In genomic region chr14:31457665-31458659, GRCh38 we compare ENCODE assay signal across 1 cellular context.
TF ChIP-seq lines count a peak whose summit lies in the region.

No MANE protein-coding gene starts in this region.

TF ChIP-seq in HepG2, 621 proteins besides CTCF, POLR2A, EP300 and RAD21 (continued from another document and continues in another):
- TF ChIP-seq PATZ1 (CRISPR knock-in tag; IDR thresholded peaks at IDR 0.05) = no peak
- peak; percentile 55; the same call in 1 of the 2 replicates for TF ChIP-seq SSRP1 (CRISPR knock-in tag; IDR thresholded peaks at IDR 0.05)
- no peak for TF ChIP-seq ZBTB33 (CRISPR knock-in tag; IDR thresholded peaks at IDR 0.05)
- TF ChIP-seq HOXA7 (CRISPR knock-in tag; IDR thresholded peaks at IDR 0.05) = no peak
- no peak; the same call in 1 of the 2 replicates for TF ChIP-seq ZFP82 (CRISPR knock-in tag; IDR thresholded peaks at IDR 0.05; ENCODE audit: borderline replicate concordance)
- TF ChIP-seq NKX3-1 (CRISPR knock-in tag; IDR thresholded peaks at IDR 0.05) = peak; percentile 90
- TF ChIP-seq PAF1 (CRISPR knock-in tag; IDR thresholded peaks at IDR 0.05) = no peak
- peak; percentile 60; the same call in 1 of the 2 replicates for TF ChIP-seq ZBTB43 (CRISPR knock-in tag; conservative IDR thresholded peaks at IDR 0.05)
- peak; percentile 65; the same call in 1 of the 2 replicates for TF ChIP-seq KDM6A (CRISPR knock-in tag; IDR thresholded peaks at IDR 0.05; ENCODE audit: low read depth)
- no peak for TF ChIP-seq ZNF441 (CRISPR knock-in tag; IDR thresholded peaks at IDR 0.05; ENCODE audit: borderline replicate concordance)
- no peak for TF ChIP-seq SNAPC2 (CRISPR knock-in tag; IDR thresholded peaks at IDR 0.05)
- TF ChIP-seq ZNF609 (CRISPR knock-in tag; IDR thresholded peaks at IDR 0.05; ENCODE audit: borderline replicate concordance) = no peak
- peak; percentile 81 for TF ChIP-seq HDAC1 (CRISPR knock-in tag; IDR thresholded peaks at IDR 0.05)
- no peak for TF ChIP-seq ZNF496 (CRISPR knock-in tag; IDR thresholded peaks at IDR 0.05; ENCODE audit: insufficient replicate concordance)
- TF ChIP-seq ZNF367 (CRISPR knock-in tag; IDR thresholded peaks at IDR 0.05; ENCODE audit: borderline replicate concordance) = no peak
- TF ChIP-seq CENPX (CRISPR knock-in tag; IDR thresholded peaks at IDR 0.05) = no peak
- TF ChIP-seq LBX2 (CRISPR knock-in tag; IDR thresholded peaks at IDR 0.05; ENCODE audit: borderline replicate concordance) = no peak
- TF ChIP-seq HOXD1 (CRISPR knock-in tag; IDR thresholded peaks at IDR 0.05) = 0 out of 2 replicates have a peak, but pooled peaks have one; percentile 40
- no peak for TF ChIP-seq ZNF557 (CRISPR knock-in tag; IDR thresholded peaks at IDR 0.05)
- peak; percentile 90 for TF ChIP-seq FOXP4 (CRISPR knock-in tag; IDR thresholded peaks at IDR 0.05)
- no peak for TF ChIP-seq ZNF20 (CRISPR knock-in tag; IDR thresholded peaks at IDR 0.05)
- TF ChIP-seq ZNF383 (CRISPR knock-in tag; IDR thresholded peaks at IDR 0.05; ENCODE audit: borderline replicate concordance) = no peak
- TF ChIP-seq RARA (CRISPR knock-in tag; IDR thresholded peaks at IDR 0.05) = no peak
- TF ChIP-seq KDM5A (IDR thresholded peaks at IDR 0.05; ENCODE audit: borderline replicate concordance, low read length) = peak; percentile 77; the same call in 1 of the 2 replicates
- TF ChIP-seq SAP130 (CRISPR knock-in tag; IDR thresholded peaks at IDR 0.05; ENCODE audit: low read depth) = peak; percentile 88
- no peak; the same call in 1 of the 2 replicates for TF ChIP-seq ZNF790 (CRISPR knock-in tag; IDR thresholded peaks at IDR 0.05; ENCODE audit: borderline replicate concordance)
- TF ChIP-seq SRSF1 (optimal IDR thresholded peaks at IDR 0.05; ENCODE audit: low read depth, low read length) = no peak
- no peak for TF ChIP-seq ZNF567 (CRISPR knock-in tag; IDR thresholded peaks at IDR 0.05; ENCODE audit: borderline replicate concordance)
- TF ChIP-seq ZMAT3 (CRISPR knock-in tag; conservative IDR thresholded peaks at IDR 0.05) = peak; percentile 15; the same call in 1 of the 2 replicates
- 0 out of 2 replicates have a peak, but pooled peaks have one; percentile 41 for TF ChIP-seq TOPORS (CRISPR knock-in tag; IDR thresholded peaks at IDR 0.05)
- peak; percentile 56; the same call in 1 of the 2 replicates for TF ChIP-seq AHDC1 (CRISPR knock-in tag; IDR thresholded peaks at IDR 0.05; ENCODE audit: borderline replicate concordance)
- TF ChIP-seq ZHX1 (CRISPR knock-in tag; IDR thresholded peaks at IDR 0.05; ENCODE audit: low read depth) = 0 out of 2 replicates have a peak, but pooled peaks have one; percentile 46
- 0 out of 2 replicates have a peak, but pooled peaks have one; percentile 42 for TF ChIP-seq TBP (CRISPR knock-in tag; IDR thresholded peaks at IDR 0.05)
- TF ChIP-seq ZSCAN5A (CRISPR knock-in tag; IDR thresholded peaks at IDR 0.05; ENCODE audit: borderline replicate concordance) = no peak
- TF ChIP-seq ZNF326 (CRISPR knock-in tag; IDR thresholded peaks at IDR 0.05; ENCODE audit: borderline replicate concordance) = no peak
